28 cellular contexts compared by ENCODE assay signal in the genomic region with DNA sequence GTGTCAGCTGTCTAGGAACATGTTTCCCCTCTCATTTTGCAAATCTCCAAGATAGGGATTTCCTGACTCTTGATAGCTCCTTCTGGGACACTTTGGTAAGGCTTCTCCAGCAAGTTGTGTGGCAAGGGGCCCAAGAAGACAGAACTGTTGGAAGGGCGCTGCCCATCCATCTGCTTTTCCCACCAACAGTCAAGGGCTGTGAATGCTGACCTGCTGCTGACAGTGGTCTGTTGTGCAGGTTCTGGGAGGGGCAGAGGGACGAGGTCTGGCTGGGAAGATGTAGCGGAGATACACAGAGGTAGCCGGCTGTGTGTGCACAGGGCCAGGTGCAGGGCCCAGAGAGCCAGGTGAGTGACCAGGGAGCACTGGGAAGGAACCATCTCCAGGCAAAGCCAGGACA. TPM values are rescaled to one million over a fixed set of nuclear protein-coding genes. Genes with fewer than 3 reads are reported as not detected.
DNase-seq lines count a peak whose midpoint lies in the region; ATAC-seq, FAIRE-seq and TF ChIP-seq lines count a peak whose summit lies in the region.
"Had no signal": no experiment of that assay in that cellular context is flagged by ENCODE, and none has a peak within 500 bp of the region (broad histone marks: within the 10 kb centered on the region; RNA-seq: fewer than 3 reads in every experiment).

No MANE protein-coding gene starts in this region.

- H3K9me1 ChIP-seq in K562 (ENCODE audit: control insufficient read depth, insufficient read depth, low read length) = peaks cover 43% of the 10 kb centered on the region

- no peak for ATAC-seq in DND-41 (ENCODE audit: insufficient read depth, low read depth)
- peak; percentile 25 for ATAC-seq in K562
- ATAC-seq in natural killer cell = no peak
- no peak for ATAC-seq in HG02798 (IDR thresholded peaks at IDR 0.05; ENCODE audit: poor library complexity, unreplicated experiment)
- no peak for ATAC-seq in GM19351 (IDR thresholded peaks at IDR 0.05; ENCODE audit: unreplicated experiment)
- ATAC-seq: activated CD8-positive, alpha-beta T cell treated with anti-CD3 and anti-CD28 coated beads, Interleukin-2, amount 10 ng/mL, durations not matched to agents 7 days and 5 days; stimulated activated naive B cell treated with anti-CD40 and anti-IgM and Interleukin-4, amounts not matched to agents 10 μg/mL and 1 μg/mL and 100 μg/mL, for 72 hours had no signal

- FAIRE-seq in K562 (lab: Jason Lieb, UNC) = no peak
- FAIRE-seq: astrocyte, D721Med, G401.6 had no signal

- H3K4me1 ChIP-seq in DND-41 (ENCODE audit: insufficient read depth, low read length) (no peaks in the 10 kb centered on the region), K562 (replicated peaks in 1 of 2; ENCODE audit: control insufficient read depth in 2 of 2, insufficient read depth in 2 of 2, low read length in 2 of 2) (peaks cover 13 to 15% of the 10 kb centered on the region in 2 experiments)
- H3K4me1 ChIP-seq: colonic mucosa, Peyer's patch had no signal

- H3K79me2 ChIP-seq in DND-41 (ENCODE audit: insufficient read depth, low read length) (peaks cover 95% of the 10 kb centered on the region), K562 (ENCODE audit: control insufficient read depth, insufficient read depth, low read length) (peaks cover 90% of the 10 kb centered on the region)

- H4K20me1 ChIP-seq in DND-41 (ENCODE audit: insufficient read depth, low read length) (peaks cover 68% of the 10 kb centered on the region), K562 (replicated peaks; ENCODE audit: control insufficient read depth, insufficient read depth, low read length) (peaks cover 64% of the 10 kb centered on the region)

- WGBS in K562 (ENCODE audit: insufficient coverage, low coverage, missing lambda C conversion rate) = 84% methylated on average over 4 of the region's 4 CpGs

- no peak for TF ChIP-seq CTCF in C4-2B (conservative IDR thresholded peaks at IDR 0.05)
- no peak for TF ChIP-seq CTCF in DND-41 (IDR thresholded peaks at IDR 0.05; ENCODE audit: borderline replicate concordance, extremely low read depth, low read length, poor library complexity, severe bottlenecking)
- TF ChIP-seq CTCF in K562 (IDR thresholded peaks at IDR 0.05 in 2 of 3, conservative IDR thresholded peaks at IDR 0.05 in 1 of 3; ENCODE audit: insufficient read depth in 2 of 3, low read depth in 1 of 3, low read length in 3 of 3) = no peak
- TF ChIP-seq CTCF in natural killer cell (IDR thresholded peaks at IDR 0.05) = no peak

- in situ Hi-C loops in K562 (cut with MboI) = no loop called here

- CTCF ChIA-PET in K562 (lab: Yijun Ruan, JAX; ENCODE audit: low intra/inter-chr PET ratio) = no interaction called here

- H3K9me3 ChIP-seq in DND-41 (ENCODE audit: insufficient read depth, low read length, severe bottlenecking) (no peaks in the 10 kb centered on the region), K562 (replicated peaks; ENCODE audit: control insufficient read depth, insufficient read depth, low read depth, low read length) (no peaks in the 10 kb centered on the region)
- H3K9me3 ChIP-seq: colonic mucosa, Peyer's patch, tibial nerve had no signal

- peak overlapping the region; percentile 16 to 81 for H3K27ac Mint-ChIP-seq in natural killer cell
- H3K27ac Mint-ChIP-seq: activated CD8-positive, alpha-beta T cell treated with anti-CD3 and anti-CD28 coated beads, Interleukin-2, amount 10 ng/mL, durations not matched to agents 7 days and 5 days; activated naive CD4-positive, alpha-beta T cell treated with anti-CD3 and anti-CD28 coated beads, Interleukin-2, amount 10 ng/mL, durations not matched to agents 7 days and 5 days; stimulated activated naive B cell treated with anti-CD40 and anti-IgM and Interleukin-4, amounts not matched to agents 10 μg/mL and 1 μg/mL and 100 μg/mL, for 72 hours; T-helper 2 cell treated with Interferon-gamma antibody and Interleukin-4, amounts not matched to agents 5 μg/mL and 100 μg/mL, for 36 hours had no signal

- H3K27ac ChIP-seq in C4-2B (peak overlapping the region; percentile 70), DND-41 (ENCODE audit: low read length) (peak overlapping the region; percentile 27; the same call in 1 of the 2 replicates), K562 (ENCODE audit: extremely low read depth, low read depth, low read length) (no peak overlapping the region)
- H3K27ac ChIP-seq: colonic mucosa, GM23248, Peyer's patch, tibial nerve had no signal

- H3K4me1 Mint-ChIP-seq in natural killer cell = peaks cover 52 to 69% of the 10 kb centered on the region in 2 donors

- H3K36me3 Mint-ChIP-seq in natural killer cell = no peaks in the 10 kb centered on the region

- no peak overlapping the region for H3K4me3 ChIP-seq in DND-41 (ENCODE audit: low read depth in 1 of 2, low read length in 2 of 2)
- no peak overlapping the region for H3K4me3 ChIP-seq in K562
- H3K4me3 ChIP-seq: colonic mucosa, GM23248, Peyer's patch, skin epidermis, tibial nerve had no signal

- H3K27me3 ChIP-seq in DND-41 (ENCODE audit: insufficient read depth, low read length, poor library complexity) = no peaks in the 10 kb centered on the region
- no peaks in the 10 kb centered on the region for H3K27me3 ChIP-seq in K562 (ENCODE audit: control insufficient read depth in 2 of 2, insufficient read depth in 2 of 2, low read length in 2 of 2)
- H3K27me3 ChIP-seq: colonic mucosa, Peyer's patch, tibial nerve had no signal

- no peak for TF ChIP-seq RAD21 in K562 (CRISPR knock-in tag; conservative IDR thresholded peaks at IDR 0.05 in 1 of 2, IDR thresholded peaks at IDR 0.05 in 1 of 2)

- TF ChIP-seq EP300 in K562 (IDR thresholded peaks at IDR 0.05; ENCODE audit: low read length) = no peak

- H3K4me2 ChIP-seq in DND-41 (ENCODE audit: insufficient read depth, low read length) = no peak overlapping the region
- H3K4me2 ChIP-seq in K562 (ENCODE audit: insufficient read depth, low read length) = no peak overlapping the region

- H3K36me3 ChIP-seq in DND-41 (ENCODE audit: insufficient read depth, low read length) = peaks cover 53% of the 10 kb centered on the region
- H3K36me3 ChIP-seq in K562 (ENCODE audit: control insufficient read depth, insufficient read depth, low read length) = peaks cover 72% of the 10 kb centered on the region
- H3K36me3 ChIP-seq: colonic mucosa, Peyer's patch had no signal

- BruUV-seq in K562 (replicated peaks; lab: Mats Ljungman, UMichigan) = no TSS peak

- intact Hi-C loops in K562 (cut with micrococcal nuclease) (no loop called here), natural killer cell (cut with micrococcal nuclease) (no loop called here)

- POLR2A ChIA-PET in K562 (lab: Yijun Ruan, JAX) = interaction anchor here (0.6 to 86.5 kb wide), 6 partner anchors 6 to 89 kb away, joined by 3 to 3476 read pairs (median 6); partner anchors contain the start of genes BCR and RAB36

- H3K9ac ChIP-seq in DND-41 (ENCODE audit: low read depth, low read length) (no peak overlapping the region), K562 (ENCODE audit: insufficient read depth in 1 of 2, low read depth in 2 of 2, low read length in 2 of 2) (peak overlapping the region in 1 of 2 experiments; percentile 63; a peak in 2 of 4 replicates)
- H3K9ac ChIP-seq: GM23248 had no signal

- no peak overlapping the region for H3K4me3 Mint-ChIP-seq in natural killer cell
- H3K4me3 Mint-ChIP-seq: activated CD8-positive, alpha-beta T cell treated with anti-CD3 and anti-CD28 coated beads, Interleukin-2, amount 10 ng/mL, durations not matched to agents 7 days and 5 days; activated naive CD4-positive, alpha-beta T cell treated with anti-CD3 and anti-CD28 coated beads, Interleukin-2, amount 10 ng/mL, durations not matched to agents 7 days and 5 days; activated T-cell treated with anti-CD3 and anti-CD28 coated beads, Interleukin-2, amount 50 U/mL, for 24 hours; mesothelial cell of epicardium; nephron progenitor cell; stimulated activated naive B cell treated with anti-CD40 and anti-IgM and Interleukin-4, amounts not matched to agents 10 μg/mL and 1 μg/mL and 100 μg/mL, for 72 hours; T-helper 2 cell treated with Interferon-gamma antibody and Interleukin-4, amounts not matched to agents 5 μg/mL and 100 μg/mL, for 36 hours had no signal

- H2AFZ ChIP-seq in DND-41 (ENCODE audit: low read depth, low read length) = no peak overlapping the region
- H2AFZ ChIP-seq in K562 (ENCODE audit: low read depth, low read length) = no peak overlapping the region
- H2AFZ ChIP-seq: GM23248 had no signal

- TF ChIP-seq POLR2A in K562 (conservative IDR thresholded peaks at IDR 0.05) = no peak

- H3K27me3 Mint-ChIP-seq in natural killer cell (ENCODE audit: low read depth in 2 of 2) = no peaks in the 10 kb centered on the region
- H3K27me3 Mint-ChIP-seq: activated naive CD4-positive, alpha-beta T cell treated with anti-CD3 and anti-CD28 coated beads, Interleukin-2, amount 10 ng/mL, durations not matched to agents 7 days and 5 days; activated T-cell treated with anti-CD3 and anti-CD28 coated beads, Interleukin-2, amount 50 U/mL, for 24 hours; stimulated activated naive B cell treated with anti-CD40 and anti-IgM and Interleukin-4, amounts not matched to agents 10 μg/mL and 1 μg/mL and 100 μg/mL, for 72 hours had no signal

- H3K9me3 Mint-ChIP-seq in natural killer cell = no peaks in the 10 kb centered on the region
- H3K9me3 Mint-ChIP-seq: activated naive CD4-positive, alpha-beta T cell treated with anti-CD3 and anti-CD28 coated beads, Interleukin-2, amount 10 ng/mL, durations not matched to agents 7 days and 5 days; activated T-cell treated with anti-CD3 and anti-CD28 coated beads, Interleukin-2, amount 50 U/mL, for 24 hours; mesothelial cell of epicardium; nephron progenitor cell; stimulated activated naive B cell treated with anti-CD40 and anti-IgM and Interleukin-4, amounts not matched to agents 10 μg/mL and 1 μg/mL and 100 μg/mL, for 72 hours; T-helper 2 cell treated with Interferon-gamma antibody and Interleukin-4, amounts not matched to agents 5 μg/mL and 100 μg/mL, for 36 hours had no signal

- no peak for DNase-seq in DND-41
- no peak for DNase-seq in K562 (ENCODE audit: extremely low read depth in 1 of 4, low spot score in 3 of 4)
- no peak for DNase-seq in natural killer cell
- no peak for DNase-seq in NCI-H1694 treated with DMSO at 0.1 percent for 48 hours (lab: John Stamatoyannopoulos, UW)
- DNase-seq: activated CD4-positive, CD25-positive, alpha-beta regulatory T cell; activated CD8-positive, alpha-beta T cell treated with anti-CD3 and anti-CD28 coated beads, Interleukin-2, amount 10 ng/mL, durations not matched to agents 7 days and 5 days; activated naive CD4-positive, alpha-beta T cell treated with anti-CD3 and anti-CD28 coated beads, Interleukin-2, amount 10 ng/mL, durations not matched to agents 7 days and 5 days; activated T-cell treated with anti-CD3 and anti-CD28 coated beads, Interleukin-2, amount 50 U/mL, for 24 hours; AML-193; colonic mucosa; GM23248; IMR-90; NCI-H1694; NCI-H226; nephron progenitor cell; Peyer's patch; stimulated activated CD4-positive, alpha-beta T cell treated with anti-CD3 and anti-CD28 coated beads, Interleukin-2, amount 100 ng/mL, for 24 hours; stimulated activated naive B cell treated with anti-CD40 and anti-IgM and Interleukin-4, amounts not matched to agents 10 μg/mL and 1 μg/mL and 100 μg/mL, for 72 hours had no signal

RNA-seq across cellular contexts. Expression of gene BCR, which starts 12.2 kb away (rescaled TPM):
- total RNA-seq in K562 (2011; cell fraction: chromatin; rRNA removed; ENCODE audit: low replicate concordance) = 234 and 446 TPM in 2 replicates
- 279 and 314 TPM in 2 replicates for total RNA-seq in K562 (2011; cell fraction: nucleolus; rRNA removed)
- total RNA-seq in K562 (2011; cell fraction: nucleoplasm; rRNA removed) = 196 and 222 TPM in 2 replicates
- total RNA-seq in K562 (2014; rRNA removed) (81.7 and 100 TPM in 2 replicates), K562 (2014; rRNA removed; fragmentation: Illumina TruSeq; extraction: Trizol) (27.5 and 45.6 TPM in 2 replicates), K562 (2015; rRNA removed; fragmentation: Illumina TruSeq; extraction: Trizol) (65.7 and 68.4 TPM in 2 replicates), K562 (2021) (144 and 150 TPM in 2 replicates), natural killer cell (100 to 1,000 TPM; 166 to 186 (median 167) TPM)
- polyA plus RNA-seq in K562 (2011; rRNA removed) (20.9 and 36.8 TPM in 2 replicates), K562 (2014; fragmentation: Illumina TruSeq; extraction: Trizol) (45.8 and 60.4 TPM in 2 replicates), K562 (2014; fragmentation: Nextera tagmentation; extraction: Ambion mirVana) (under 1 TPM; 0.41 to 0.70 TPM), K562 (2014; rRNA removed) (34.9 and 36.1 TPM in 2 replicates)
- 26.4 and 31.1 TPM in 2 replicates for polyA plus RNA-seq in K562 (2011; cell fraction: cytosol; rRNA removed)
- polyA plus RNA-seq in K562 (2011; cell fraction: nucleus; rRNA removed) = 57.9 and 76.9 TPM in 2 replicates
- 73.9 and 75.3 TPM in 2 replicates for polyA plus RNA-seq in K562 (2012)
- 113 and 124 TPM in 2 replicates for polyA minus RNA-seq in K562 (2011; rRNA and poly(A)+ RNA removed)
- 132 and 181 TPM in 2 replicates for polyA minus RNA-seq in K562 (2011; cell fraction: cytosol; rRNA and poly(A)+ RNA removed)
- polyA minus RNA-seq in K562 (2011; cell fraction: nucleus; rRNA and poly(A)+ RNA removed) = 138 and 300 TPM in 2 replicates

RNA-seq across cellular contexts. Expression of gene RAB36, which starts 47.3 kb away (rescaled TPM):
- not detected in 2 replicates for total RNA-seq in K562 (2011; cell fraction: chromatin; rRNA removed; ENCODE audit: low replicate concordance)
- not detected in 2 replicates for total RNA-seq in K562 (2011; cell fraction: nucleolus; rRNA removed)
- total RNA-seq in K562 (2011; cell fraction: nucleoplasm; rRNA removed) = not detected in 2 replicates
- total RNA-seq in K562 (2014; rRNA removed) = 0.04 and 0.50 TPM in 2 replicates
- not detected in 2 replicates for total RNA-seq in K562 (2014; rRNA removed; fragmentation: Illumina TruSeq; extraction: Trizol)
- total RNA-seq in K562 (2015; rRNA removed; fragmentation: Illumina TruSeq; extraction: Trizol) = not detected in 2 replicates
- 0.09 TPM in 1 of 2 replicates, not detected in the other for total RNA-seq in K562 (2021)
- polyA plus RNA-seq in K562 (2011; rRNA removed) = 0.01 and 0.04 TPM in 2 replicates
- 0.58 TPM in 1 of 2 replicates, not detected in the other for polyA plus RNA-seq in K562 (2011; cell fraction: cytosol; rRNA removed)
- polyA plus RNA-seq in K562 (2011; cell fraction: nucleus; rRNA removed) = 0.06 TPM in 1 of 2 replicates, not detected in the other
- polyA plus RNA-seq in K562 (2012) = 0.08 and 0.18 TPM in 2 replicates
- not detected in 2 replicates for polyA plus RNA-seq in K562 (2014; fragmentation: Illumina TruSeq; extraction: Trizol)
- under 1 TPM; 0.04 to 0.08 TPM for polyA plus RNA-seq in K562 (2014; fragmentation: Nextera tagmentation; extraction: Ambion mirVana)
- 0.08 TPM in 1 of 2 replicates, not detected in the other for polyA plus RNA-seq in K562 (2014; rRNA removed)
- polyA minus RNA-seq in K562 (2011; rRNA and poly(A)+ RNA removed) = 0.42 TPM in 1 of 2 replicates, not detected in the other
- polyA minus RNA-seq in K562 (2011; cell fraction: cytosol; rRNA and poly(A)+ RNA removed) = not detected in 2 replicates
- 0.11 and 0.40 TPM in 2 replicates for polyA minus RNA-seq in K562 (2011; cell fraction: nucleus; rRNA and poly(A)+ RNA removed)
- total RNA-seq in natural killer cell = 1 to 10 TPM; 1.7 to 2.9 (median 2.6) TPM

RNA-seq across cellular contexts. Expression of gene RSPH14, which starts 50.8 kb away (rescaled TPM):
- not detected in 2 replicates for total RNA-seq in K562 (2011; cell fraction: chromatin; rRNA removed; ENCODE audit: low replicate concordance)
- not detected in 2 replicates for total RNA-seq in K562 (2011; cell fraction: nucleolus; rRNA removed)
- total RNA-seq in K562 (2011; cell fraction: nucleoplasm; rRNA removed) = not detected in 2 replicates
- total RNA-seq in K562 (2014; rRNA removed) (not detected in 2 replicates), K562 (2014; rRNA removed; fragmentation: Illumina TruSeq; extraction: Trizol) (not detected in 2 replicates), K562 (2015; rRNA removed; fragmentation: Illumina TruSeq; extraction: Trizol) (not detected in 2 replicates), K562 (2021) (not detected in 2 replicates), natural killer cell (1 to 10 TPM; 1.4 to 4.9 (median 1.4) TPM)
- polyA plus RNA-seq in K562 (2011; rRNA removed) (0.24 TPM in 1 of 2 replicates, not detected in the other), K562 (2014; fragmentation: Illumina TruSeq; extraction: Trizol) (not detected in 2 replicates), K562 (2014; fragmentation: Nextera tagmentation; extraction: Ambion mirVana) (under 1 TPM in 1 of 2 experiments, not detected in 1; 0.35 TPM), K562 (2014; rRNA removed) (not detected in 2 replicates)
- not detected in 2 replicates for polyA plus RNA-seq in K562 (2011; cell fraction: cytosol; rRNA removed)
- polyA plus RNA-seq in K562 (2011; cell fraction: nucleus; rRNA removed) = 0.27 TPM in 1 of 2 replicates, not detected in the other
- not detected in 2 replicates for polyA plus RNA-seq in K562 (2012)
- polyA minus RNA-seq in K562 (2011; rRNA and poly(A)+ RNA removed) = not detected in 2 replicates
- polyA minus RNA-seq in K562 (2011; cell fraction: cytosol; rRNA and poly(A)+ RNA removed) = not detected in 2 replicates
- polyA minus RNA-seq in K562 (2011; cell fraction: nucleus; rRNA and poly(A)+ RNA removed) = not detected in 2 replicates
- total RNA-seq: astrocyte, GM23248, IMR-90, Peyer's patch had no signal
- polyA plus RNA-seq: GM23248, IMR-90 had no signal
